Comparison of ENCODE assay signal across 16 cellular contexts in the genomic region with DNA sequence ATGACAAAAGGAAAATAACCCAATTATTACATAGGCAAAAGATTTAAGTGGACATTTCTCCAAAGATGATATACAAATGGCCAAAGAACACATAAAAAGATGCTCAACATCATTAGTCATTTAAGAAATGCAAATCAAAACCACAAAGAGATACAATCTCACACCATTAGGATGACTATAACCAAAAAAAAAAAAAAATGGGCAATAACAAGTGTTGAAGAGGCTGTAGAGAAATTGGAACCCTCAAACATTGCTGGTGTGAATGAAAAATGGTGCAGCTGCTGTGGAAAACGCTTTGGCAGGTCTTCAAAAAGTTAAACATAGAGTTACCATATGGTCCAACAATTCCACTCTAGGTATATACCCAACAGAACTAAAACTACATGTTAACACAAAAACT. TPM values are rescaled to one million over a fixed set of nuclear protein-coding genes. Genes with fewer than 3 reads are reported as not detected.
DNase-seq lines count a peak whose midpoint lies in the region; ATAC-seq, FAIRE-seq and TF ChIP-seq lines count a peak whose summit lies in the region.
"Had no signal": no experiment of that assay in that cellular context is flagged by ENCODE, and none has a peak within 500 bp of the region (broad histone marks: within the 10 kb centered on the region; RNA-seq: fewer than 3 reads in every experiment).

No MANE protein-coding gene starts in this region.

- CTCF ChIA-PET in A549 (lab: Yijun Ruan, JAX) (no interaction called here), GM12878 (lab: Yijun Ruan, JAX) (no interaction called here)

- intact Hi-C loops in GM12878 (cut with micrococcal nuclease; ENCODE audit: unreplicated experiment): loop anchor here (10.0 kb wide), 1 partner anchor 167 kb away; no protein-coding TSS in a partner anchor

- RAD21 ChIA-PET in GM12878 (lab: Charles Lee; ENCODE audit: unreplicated experiment): no interaction called here

- 7% methylated on average over 1 of the region's 1 CpG for WGBS in A549 (ENCODE audit: missing lambda C conversion rate)
- WGBS in GM12878 (ENCODE audit: insufficient coverage, insufficient replicate concordance, low lambda C conversion rate, missing lambda C conversion rate): 0% methylated on average over 1 of the region's 1 CpG

- TF ChIP-seq CTCF in A549 (IDR thresholded peaks at IDR 0.05): no peak
- TF ChIP-seq CTCF in GM12878 (IDR thresholded peaks at IDR 0.05 in 2 of 3, conservative IDR thresholded peaks at IDR 0.05 in 1 of 3; ENCODE audit: control insufficient read depth in 2 of 3, extremely low read depth in 1 of 3, insufficient read depth in 1 of 3, low read depth in 3 of 3, low read length in 3 of 3): no peak

- H4K20me1 ChIP-seq in GM12878 (ENCODE audit: control insufficient read depth, insufficient read depth): no peaks in the 10 kb centered on the region

- POLR2A ChIA-PET in A549 (lab: Yijun Ruan, JAX) (no interaction called here), GM12878 (lab: Charles Lee) (no interaction called here)

- SMC1A ChIA-PET in GM12878 (lab: Charles Lee; ENCODE audit: uncharacterized antibody, unreplicated experiment): interaction anchor here (0.5 kb wide), 1 partner anchor 162 kb away, joined by 3 read pairs; no protein-coding TSS in a partner anchor

- no peaks in the 10 kb centered on the region for H3K79me2 ChIP-seq in GM12878 (ENCODE audit: control insufficient read depth, insufficient read depth, low read length)

- in situ Hi-C loops in GM12878 (cut with MboI): no loop called here

- no peaks in the 10 kb centered on the region for H3K27me3 ChIP-seq in GM12878 (replicated peaks in 1 of 2; ENCODE audit: control insufficient read depth in 2 of 2, insufficient read depth in 2 of 2, low read length in 1 of 2)
- H3K27me3 ChIP-seq: ovary, right lobe of liver had no signal

- no peak for DNase-seq in A549 (ENCODE audit: low read depth in 1 of 2, low spot score in 1 of 2)
- DNase-seq in EH (ENCODE audit: low read depth): peak; percentile 66
- DNase-seq in NCI-H2171 treated with DMSO at 0.1 percent for 48 hours (lab: John Stamatoyannopoulos, UW): peak; percentile 55
- DNase-seq in GM12878 (ENCODE audit: low read depth, low spot score): no peak
- no peak for DNase-seq in stimulated activated naive CD4-positive, alpha-beta T cell treated with Interleukin-2 at 50 U/mL for 16 hours (lab: John Stamatoyannopoulos, UW)
- no peak for DNase-seq in LoVo (ENCODE audit: low spot score)
- DNase-seq: activated naive CD4-positive, alpha-beta T cell; hypothalamus; kidney; NCI-H1694 treated with DMSO at 0.1 percent for 48 hours; ovary; right lobe of liver; Right ventricle myocardium superior had no signal

- BruUV-seq in GM12878 (replicated peaks; lab: Mats Ljungman, UMichigan): no TSS peak

- H3K9me3 ChIP-seq in A549 (no peaks in the 10 kb centered on the region), GM12878 (replicated peaks; ENCODE audit: control insufficient read depth, insufficient read depth, low read length) (no peaks in the 10 kb centered on the region; the same call in 2 of the 3 replicates)
- H3K9me3 ChIP-seq: ovary, right lobe of liver had no signal

- ATAC-seq in A549: no peak
- ATAC-seq in GM12878: peak; percentile 60
- ATAC-seq in GM19397 (IDR thresholded peaks at IDR 0.05; ENCODE audit: unreplicated experiment): no peak
- no peak for ATAC-seq in GM21447 (IDR thresholded peaks at IDR 0.05; ENCODE audit: unreplicated experiment)
- ATAC-seq: HepG2, right lobe of liver had no signal

- TF ChIP-seq POLR2A in A549 (IDR thresholded peaks at IDR 0.05; ENCODE audit: low read length): no peak
- TF ChIP-seq POLR2A in GM12878 (IDR thresholded peaks at IDR 0.05; ENCODE audit: low read depth, low read length): no peak

- H3K4me1 ChIP-seq in A549 (peaks cover 2% of the 10 kb centered on the region), GM12878 (ENCODE audit: control insufficient read depth, insufficient read depth, low read length) (peaks cover 8% of the 10 kb centered on the region)
- H3K4me1 ChIP-seq: right lobe of liver had no signal

- H3K27ac ChIP-seq in A549 (no peak overlapping the region), GM12878 (ENCODE audit: control insufficient read depth, insufficient read depth) (no peak overlapping the region)
- H3K27ac ChIP-seq: ovary, right lobe of liver had no signal

- no peaks in the 10 kb centered on the region for H3K36me3 ChIP-seq in GM12878 (ENCODE audit: control insufficient read depth in 2 of 2, insufficient read depth in 2 of 2, low read length in 1 of 2)
- H3K36me3 ChIP-seq: ovary, right lobe of liver had no signal

- H3K4me3 ChIP-seq in A549: no peak overlapping the region
- H3K4me3 ChIP-seq in GM12878: no peak overlapping the region
- H3K4me3 ChIP-seq: ovary, right lobe of liver had no signal

- H3K4me2 ChIP-seq in A549 (no peak overlapping the region), GM12878 (ENCODE audit: control insufficient read depth, insufficient read depth) (no peak overlapping the region)

- H3K9ac ChIP-seq in GM12878 (ENCODE audit: control insufficient read depth, insufficient read depth, low read length): no peak overlapping the region

- no peak overlapping the region for H2AFZ ChIP-seq in GM12878 (ENCODE audit: control insufficient read depth, low read depth, low read length)

- TF ChIP-seq RAD21 in A549 (conservative IDR thresholded peaks at IDR 0.05 in 1 of 2, IDR thresholded peaks at IDR 0.05 in 1 of 2) (no peak), GM12878 (IDR thresholded peaks at IDR 0.05; ENCODE audit: insufficient read depth, low read depth, low read length) (no peak)

- TF ChIP-seq EP300 in A549 (IDR thresholded peaks at IDR 0.05): no peak
- TF ChIP-seq EP300 in GM12878 (IDR thresholded peaks at IDR 0.05; ENCODE audit: borderline replicate concordance in 1 of 2, control insufficient read depth in 1 of 2, low read depth in 2 of 2, low read length in 2 of 2): no peak

- FAIRE-seq in A549 (lab: Jason Lieb, UNC) (peak; percentile 84), GM12878 (lab: Jason Lieb, UNC) (peak; percentile 38)
- FAIRE-seq: HepG2 had no signal

TF ChIP-seq in A549, 52 proteins besides CTCF, POLR2A, EP300 and RAD21 (continues in another document):
- TF ChIP-seq RCOR1 (IDR thresholded peaks at IDR 0.05; ENCODE audit: low read depth, low read length): no peak
- TF ChIP-seq CHD2 (IDR thresholded peaks at IDR 0.05; ENCODE audit: low read length, partially characterized antibody): no peak
- TF ChIP-seq HEYL (CRISPR knock-in tag; IDR thresholded peaks at IDR 0.05): no peak
- TF ChIP-seq CBX2 (IDR thresholded peaks at IDR 0.05; ENCODE audit: borderline replicate concordance, low read depth): no peak
- no peak for TF ChIP-seq JUNB (IDR thresholded peaks at IDR 0.05)
- no peak for TF ChIP-seq ESRRA (IDR thresholded peaks at IDR 0.05; ENCODE audit: borderline replicate concordance, low read length)
- no peak for TF ChIP-seq HDAC2 (IDR thresholded peaks at IDR 0.05)
- TF ChIP-seq JUN (IDR thresholded peaks at IDR 0.05): no peak
- no peak for TF ChIP-seq ZSCAN20 (CRISPR knock-in tag; IDR thresholded peaks at IDR 0.05)
- no peak for TF ChIP-seq ZFP36 (IDR thresholded peaks at IDR 0.05; ENCODE audit: borderline replicate concordance, partially characterized antibody)
- TF ChIP-seq MAFK (IDR thresholded peaks at IDR 0.05; ENCODE audit: partially characterized antibody): no peak
- TF ChIP-seq GATA3 (IDR thresholded peaks at IDR 0.05; ENCODE audit: borderline replicate concordance): no peak

TF ChIP-seq in GM12878, 131 proteins besides CTCF, POLR2A, EP300 and RAD21:
- TF ChIP-seq RUNX3 (IDR thresholded peaks at IDR 0.05; ENCODE audit: low read length): peak; percentile 24; the same call in 1 of the 2 replicates
- no peak for TF ChIP-seq STAT3 (IDR thresholded peaks at IDR 0.05; ENCODE audit: low read depth, low read length)
- no peak for TF ChIP-seq GABPA (IDR thresholded peaks at IDR 0.05; ENCODE audit: low read depth)

RNA-seq across cellular contexts. Expression of a gene that starts 5.6 kb away (rescaled TPM):
- 283 and 313 TPM in 2 replicates for polyA plus RNA-seq in A549 (2011; rRNA removed)
- polyA plus RNA-seq in A549 (2012; cell fraction: cytosol; rRNA removed): 233 and 265 TPM in 2 replicates
- polyA plus RNA-seq in A549 (2012; cell fraction: nucleus; rRNA removed): 150 and 171 TPM in 2 replicates
- polyA plus RNA-seq in A549 (2017; fragmentation: RNase III; extraction: RNeasy Plus Mini Kit Qiagen cat#74134 plus additional on column Dnase treatment): 207 to 226 TPM (median 212 TPM) in 3 replicates
- polyA minus RNA-seq in A549 (2011; rRNA and poly(A)+ RNA removed): 49.2 and 49.4 TPM in 2 replicates
- 29.3 and 33.4 TPM in 2 replicates for total RNA-seq in GM12878 (2013; cell fraction: nucleolus; rRNA removed)
- total RNA-seq in GM12878 (2014; rRNA removed): 71.5 and 78.9 TPM in 2 replicates
- 75.8 and 89.7 TPM in 2 replicates for total RNA-seq in GM12878 (2014; rRNA removed; fragmentation: Illumina TruSeq; extraction: Trizol)
- total RNA-seq in GM12878 (2021): 49.2 and 50.3 TPM in 2 replicates
- polyA plus RNA-seq in GM12878 (2011; ENCODE audit: low read depth): 40.3 TPM
- polyA plus RNA-seq in GM12878 (2011; rRNA removed): 60.0 and 74.9 TPM in 2 replicates
- polyA plus RNA-seq in GM12878 (2011; cell fraction: cytosol; rRNA removed): 42.0 and 44.3 TPM in 2 replicates
- 17.9 and 18.1 TPM in 2 replicates for polyA plus RNA-seq in GM12878 (2011; cell fraction: nucleus; rRNA removed)
- polyA plus RNA-seq in GM12878 (2012): 46.5 and 48.0 TPM in 2 replicates
- polyA plus RNA-seq in GM12878 (2014; fragmentation: Illumina TruSeq; extraction: Trizol): 53.3 and 58.1 TPM in 2 replicates
- 10 to 100 TPM; 11.1 to 28.4 TPM for polyA plus RNA-seq in GM12878 (2014; fragmentation: Nextera tagmentation; extraction: Ambion mirVana)
- polyA plus RNA-seq in GM12878 (2014; rRNA removed): 58.3 and 60.9 TPM in 2 replicates
- polyA plus RNA-seq in GM12878 (2016; fragmentation: Nextera tagmentation; extraction: Ambion mirVana): 100 to 1,000 TPM; 120 to 121 TPM
- 23.9 and 30.1 TPM in 2 replicates for polyA minus RNA-seq in GM12878 (2011; rRNA and poly(A)+ RNA removed)
- 7.6 and 9.2 TPM in 2 replicates for polyA minus RNA-seq in GM12878 (2011; cell fraction: cytosol; rRNA and poly(A)+ RNA removed)
- polyA minus RNA-seq in GM12878 (2011; cell fraction: nucleus; rRNA and poly(A)+ RNA removed): 4.9 and 5.1 TPM in 2 replicates

Comparison
In these comparisons a context has a peak if more than half of its experiments do, and no peak if none do; other contexts are left out.
1. DNase-seq: peak in EH (single experiment) and NCI-H2171 treated with DMSO at 0.1 percent for 48 hours (single experiment); none in A549 (0 of 2), GM12878 (single experiment), stimulated activated naive CD4-positive, alpha-beta T cell treated with Interleukin-2 at 50 U/mL for 16 hours (single experiment) and LoVo (single experiment).